ENCODE assay signal across 13 cellular contexts in the genomic region with DNA sequence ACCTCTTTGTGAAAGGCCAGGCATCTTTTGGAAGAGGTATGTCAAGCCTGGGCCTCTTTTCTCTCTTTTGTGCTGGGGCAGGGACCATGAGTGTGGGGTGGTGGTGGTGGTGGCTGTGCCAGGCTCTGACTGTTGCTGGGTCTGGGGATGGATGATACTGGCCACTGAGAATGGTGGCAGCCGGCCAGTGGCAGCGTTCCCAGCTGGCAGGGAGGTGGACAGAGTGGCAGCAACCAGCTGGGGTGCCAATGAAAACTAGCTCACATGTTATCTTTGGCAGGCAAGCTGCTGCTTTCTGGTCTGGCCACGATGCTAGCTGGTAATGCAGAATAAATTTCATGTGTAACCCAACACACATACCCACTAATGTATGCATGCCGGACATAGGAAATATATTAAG.
DNase-seq lines count a peak whose midpoint lies in the region; ATAC-seq, FAIRE-seq and TF ChIP-seq lines count a peak whose summit lies in the region.
"Had no signal": no experiment of that assay in that cellular context is flagged by ENCODE, and none has a peak within 500 bp of the region (broad histone marks: within the 10 kb centered on the region; RNA-seq: fewer than 3 reads in every experiment).

No MANE protein-coding gene starts in this region.

- FAIRE-seq in frontal cortex (lab: Jason Lieb, UNC), result peak; percentile 78
- FAIRE-seq: keratinocyte had no signal

- H3K27ac ChIP-seq in tibial nerve, result no peak overlapping the region

- no peak for ATAC-seq in HG03439 (IDR thresholded peaks at IDR 0.05; ENCODE audit: unreplicated experiment)

- no peak overlapping the region for H3K4me3 ChIP-seq in tibial nerve

- no peaks in the 10 kb centered on the region for H3K9me3 ChIP-seq in tibial nerve

- no peaks in the 10 kb centered on the region for H3K36me3 Mint-ChIP-seq in activated CD4-positive, alpha-beta T cell treated with anti-CD3 and anti-CD28 coated beads, Interleukin-2, amount 10 ng/mL, durations not matched to agents 24 days and 14 days (ENCODE audit: low read depth)

- no peak for TF ChIP-seq POLR2A in tibial nerve (IDR thresholded peaks at IDR 0.05)

- no peaks in the 10 kb centered on the region for H3K4me1 Mint-ChIP-seq in activated CD4-positive, alpha-beta T cell treated with anti-CD3 and anti-CD28 coated beads, Interleukin-2, amount 10 ng/mL, durations not matched to agents 24 days and 14 days

- no peaks in the 10 kb centered on the region for H3K9me3 Mint-ChIP-seq in activated CD4-positive, alpha-beta T cell treated with anti-CD3 and anti-CD28 coated beads, Interleukin-2, amount 10 ng/mL, durations not matched to agents 24 days and 14 days

- no peaks in the 10 kb centered on the region for H3K27me3 ChIP-seq in tibial nerve

- H3K4me3 Mint-ChIP-seq in activated CD4-positive, alpha-beta T cell treated with anti-CD3 and anti-CD28 coated beads, Interleukin-2, amount 10 ng/mL, durations not matched to agents 24 days and 14 days, result no peak overlapping the region

- intact Hi-C loops in activated CD4-positive, alpha-beta T cell treated with anti-CD3 and anti-CD28 coated beads, Interleukin-2, amount 10 ng/mL, durations not matched to agents 24 days and 14 days (cut with micrococcal nuclease), result no loop called here

- no peak for TF ChIP-seq CTCF in tibial nerve (IDR thresholded peaks at IDR 0.05)

- 27 to 36% methylated on average over 4 of the region's 4 CpGs for WGBS in tibial nerve, 2 donors

- H3K4me1 ChIP-seq in tibial nerve, result peaks cover 0 to 4% (median 0%) of the 10 kb centered on the region in 4 donors

- H3K36me3 ChIP-seq in tibial nerve, result peaks cover 0 to 27% (median 0%) of the 10 kb centered on the region in 3 donors

- DNase-seq in DMS 273 (lab: John Stamatoyannopoulos, UW; ENCODE audit: unreplicated experiment) (peak; percentile 91), SHP77 treated with DMSO at 0.1 percent for 48 hours (lab: John Stamatoyannopoulos, UW) (peak; percentile 11), frontal cortex (ENCODE audit: low spot score in 2 of 2) (peak; percentile 26 to 38), occipital lobe (lab: John Stamatoyannopoulos, UW) (peak; percentile 89), tibial nerve (ENCODE audit: low spot score in 2 of 2) (no peak), NCI-H128 (lab: John Stamatoyannopoulos, UW; ENCODE audit: unreplicated experiment) (no peak)
- no peak for DNase-seq in activated CD4-positive, alpha-beta T cell treated with anti-CD3 and anti-CD28 coated beads, Interleukin-2, amount 10 ng/mL, durations not matched to agents 24 days and 14 days
- DNase-seq: DMS79 treated with DMSO at 0.1 percent for 48 hours; erythroblast; stimulated activated CD4-positive, alpha-beta T cell treated with anti-CD3 and anti-CD28 coated beads, Interleukin-2, amount 100 ng/mL, for 24 hours; stimulated activated naive CD4-positive, alpha-beta T cell had no signal

- no peak for TF ChIP-seq EP300 in tibial nerve (IDR thresholded peaks at IDR 0.05)

- peaks cover 5% of the 10 kb centered on the region for H3K27me3 Mint-ChIP-seq in activated CD4-positive, alpha-beta T cell treated with anti-CD3 and anti-CD28 coated beads, Interleukin-2, amount 10 ng/mL, durations not matched to agents 24 days and 14 days

- H3K27ac Mint-ChIP-seq in activated CD4-positive, alpha-beta T cell treated with anti-CD3 and anti-CD28 coated beads, Interleukin-2, amount 10 ng/mL, durations not matched to agents 24 days and 14 days, result no peak overlapping the region

Comparison
In these comparisons a context has a peak if more than half of its experiments do, and no peak if none do; other contexts are left out.
1. DNase-seq: peak in DMS 273 (single experiment), SHP77 treated with DMSO at 0.1 percent for 48 hours (single experiment), frontal cortex (2 of 2) and occipital lobe (single experiment); none in activated CD4-positive, alpha-beta T cell treated with anti-CD3 and anti-CD28 coated beads, Interleukin-2, amount 10 ng/mL, durations not matched to agents 24 days and 14 days (single experiment), tibial nerve (0 of 2) and NCI-H128 (single experiment).